ENCODE assay signal across 23 cellular contexts in the genomic region with DNA sequence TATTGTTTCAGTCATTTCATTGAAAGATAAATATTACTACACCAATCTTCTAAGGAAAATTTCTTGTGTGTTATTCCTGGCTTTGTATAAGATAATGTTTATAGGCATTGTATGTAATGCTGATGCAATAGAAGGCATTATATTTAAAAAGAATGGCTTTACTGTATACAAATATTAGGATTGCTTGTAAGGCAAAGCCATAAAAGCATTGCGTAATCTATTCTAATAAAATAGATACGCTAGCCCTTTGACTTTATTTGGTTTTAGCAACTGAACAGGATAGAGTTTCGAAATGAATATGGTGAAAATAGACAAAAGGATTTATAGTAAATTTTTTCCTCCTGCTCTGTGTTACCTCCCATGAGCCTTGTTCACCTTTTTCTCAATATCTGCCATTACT. TPM values are rescaled to one million over a fixed set of nuclear protein-coding genes. Genes with fewer than 3 reads are reported as not detected.
DNase-seq lines count a peak whose midpoint lies in the region; ATAC-seq and TF ChIP-seq lines count a peak whose summit lies in the region.
"Had no signal": no experiment of that assay in that cellular context is flagged by ENCODE, and none has a peak within 500 bp of the region (broad histone marks: within the 10 kb centered on the region; RNA-seq: fewer than 3 reads in every experiment).

No MANE protein-coding gene starts in this region.

- peak; percentile 28 for DNase-seq in DMS53 (lab: John Stamatoyannopoulos, UW)
- DNase-seq in DMS53 treated with DMSO at 0.1 percent for 48 hours (lab: John Stamatoyannopoulos, UW; ENCODE audit: unreplicated experiment): no peak
- peak; percentile 21 for DNase-seq in HuH-7 (ENCODE audit: low spot score)
- DNase-seq in RWPE2 (ENCODE audit: low spot score): no peak
- DNase-seq in mucosa of descending colon: no peak
- DNase-seq in hippocampal formation (lab: John Stamatoyannopoulos, UW): no peak
- DNase-seq in colonic mucosa: no peak
- no peak for DNase-seq in natural killer cell
- DNase-seq: 8988T, Calu3, NCI-H1092 treated with DMSO at 0.1 percent for 48 hours, NCI-H1436, NCI-H187, NCI-H2081 treated with DMSO at 0.1 percent for 48 hours, NCI-H446, NCI-H524 treated with DMSO at 0.1 percent for 48 hours, RPMI8226, SHP77, T-cell had no signal

- peaks cover 0 to 6% of the 10 kb centered on the region in 2 donors for H3K4me1 Mint-ChIP-seq in natural killer cell

- H3K9ac ChIP-seq in colonic mucosa (ENCODE audit: low read depth in 2 of 2, low read length in 2 of 2): no peak overlapping the region
- H3K9ac ChIP-seq: KMS-11 had no signal

- H3K9me3 ChIP-seq in RWPE2 (ENCODE audit: severe bottlenecking): no peaks in the 10 kb centered on the region
- no peaks in the 10 kb centered on the region for H3K9me3 ChIP-seq in mucosa of descending colon
- no peaks in the 10 kb centered on the region for H3K9me3 ChIP-seq in colonic mucosa
- H3K9me3 ChIP-seq: HAP-1 had no signal

- ATAC-seq in RWPE2 (ENCODE audit: low read depth) (peak; percentile 8; the same call in 2 of the 3 replicates), mucosa of descending colon (peak; percentile 31), natural killer cell (no peak)
- ATAC-seq: T-cell had no signal

- intact Hi-C loops in mucosa of descending colon (cut with DNase I, micrococcal nuclease) (loop anchor here (5.0 to 10.0 kb wide), 2 partner anchors 98 to 100 kb away; no protein-coding TSS in a partner anchor), colonic mucosa (cut with DNase I) (no loop called here), natural killer cell (cut with micrococcal nuclease) (no loop called here)

- no peaks in the 10 kb centered on the region for H3K4me1 ChIP-seq in RWPE2 (ENCODE audit: insufficient read depth, poor library complexity, severe bottlenecking)
- H3K4me1 ChIP-seq in mucosa of descending colon (ENCODE audit: low read depth): no peaks in the 10 kb centered on the region
- peaks cover 5% of the 10 kb centered on the region for H3K4me1 ChIP-seq in colonic mucosa

- H3K4me3 ChIP-seq in RWPE2 (ENCODE audit: severe bottlenecking): no peak overlapping the region
- no peak overlapping the region for H3K4me3 ChIP-seq in mucosa of descending colon
- no peak overlapping the region for H3K4me3 ChIP-seq in colonic mucosa
- H3K4me3 ChIP-seq: GM23338, HAP-1 had no signal

- peaks cover 33 to 81% of the 10 kb centered on the region in 2 donors for H3K27me3 Mint-ChIP-seq in natural killer cell (ENCODE audit: low read depth in 2 of 2)

- no peak overlapping the region for H3K27ac Mint-ChIP-seq in natural killer cell
- H3K27ac Mint-ChIP-seq: T-cell had no signal

- H3K27ac ChIP-seq in RWPE2 (ENCODE audit: poor library complexity, severe bottlenecking): no peak overlapping the region
- H3K27ac ChIP-seq in colonic mucosa: no peak overlapping the region
- H3K27ac ChIP-seq: HL-60, KMS-11 had no signal

- no peaks in the 10 kb centered on the region for H3K9me3 Mint-ChIP-seq in natural killer cell
- H3K9me3 Mint-ChIP-seq: GM23338, T-cell had no signal

- H3K36me3 Mint-ChIP-seq in natural killer cell: no peaks in the 10 kb centered on the region
- H3K36me3 Mint-ChIP-seq: T-cell had no signal

- no peaks in the 10 kb centered on the region for H3K27me3 ChIP-seq in RWPE2 (ENCODE audit: insufficient read depth, poor library complexity, severe bottlenecking)
- no peaks in the 10 kb centered on the region for H3K27me3 ChIP-seq in colonic mucosa

- H3K4me3 Mint-ChIP-seq in natural killer cell: no peak overlapping the region
- H3K4me3 Mint-ChIP-seq: GM23338, T-cell had no signal

- H3K36me3 ChIP-seq in RWPE2 (ENCODE audit: low read depth) (no peaks in the 10 kb centered on the region), mucosa of descending colon (ENCODE audit: low read depth) (no peaks in the 10 kb centered on the region), colonic mucosa (no peaks in the 10 kb centered on the region)
- H3K36me3 ChIP-seq: HAP-1 had no signal

- TF ChIP-seq CTCF in RWPE2 (IDR thresholded peaks at IDR 0.05; ENCODE audit: poor library complexity, severe bottlenecking) (no peak), mucosa of descending colon (IDR thresholded peaks at IDR 0.05) (no peak), colonic mucosa (IDR thresholded peaks at IDR 0.05) (no peak), natural killer cell (IDR thresholded peaks at IDR 0.05) (no peak)

RNA-seq across cellular contexts. Expression of a gene that starts 5.5 kb away (rescaled TPM):
- total RNA-seq in mucosa of descending colon (10 to 100 TPM; 20.1 to 25.1 (median 23.1) TPM), colonic mucosa (10 to 100 TPM; 20.4 to 32.0 TPM), natural killer cell (10 to 100 TPM; 15.2 to 27.9 (median 19.5) TPM)

RNA-seq across cellular contexts. Expression of a gene that starts 23.7 kb away (rescaled TPM):
- total RNA-seq in mucosa of descending colon (1 to 10 TPM; 4.5 to 8.6 (median 6.1) TPM), colonic mucosa (10 to 100 TPM in 1 of 2 donors, 1 to 10 TPM in 1; 5.1 to 12.9 TPM), natural killer cell (under 1 TPM in 2 of 3 donors, not detected in 1; 0.50 to 0.71 TPM)

Comparison
In these comparisons a context has a peak if more than half of its experiments do, and no peak if none do; other contexts are left out.
1. DNase-seq: peak in DMS53 (single experiment) and HuH-7 (single experiment); none in DMS53 treated with DMSO at 0.1 percent for 48 hours (single experiment), RWPE2 (single experiment), mucosa of descending colon (0 of 3), hippocampal formation (0 of 2), colonic mucosa (single experiment) and natural killer cell (single experiment).
2. ATAC-seq: peak in RWPE2 (single experiment) and mucosa of descending colon (single experiment); none in natural killer cell (0 of 3).
3. intact Hi-C loops: an anchor here in mucosa of descending colon (5.0 to 10.0 kb wide); none called in colonic mucosa and natural killer cell.